30 cellular contexts compared by ENCODE assay signal in genomic region chr3:127337001-127337400, GRCh38. TPM values are rescaled to one million over a fixed set of nuclear protein-coding genes. Genes with fewer than 3 reads are reported as not detected.
A peak's percentile ranks its signal among the peaks of the same experiment; 100 is the strongest.
DNase-seq lines count a peak whose midpoint lies in the region; ATAC-seq and TF ChIP-seq lines count a peak whose summit lies in the region.
"Had no signal": no experiment of that assay in that cellular context is flagged by ENCODE, and none has a peak within 500 bp of the region (broad histone marks: within the 10 kb centered on the region; RNA-seq: fewer than 3 reads in every experiment).

No MANE protein-coding gene starts in this region.

- no peak overlapping the region for H3K9ac ChIP-seq in neuronal stem cell (ENCODE audit: low read depth, low read length, poor library complexity)
- H3K9ac ChIP-seq: BLaER1 had no signal

- H3K4me2 ChIP-seq in neuronal stem cell (ENCODE audit: insufficient read depth, low read length, poor library complexity, severe bottlenecking), result no peak overlapping the region
- H3K4me2 ChIP-seq: BLaER1 had no signal

- no peak overlapping the region for H3K27ac Mint-ChIP-seq in mesothelial cell of epicardium
- H3K27ac Mint-ChIP-seq: CD14-positive monocyte; CD4-positive, alpha-beta memory T cell; CD4-positive, CD25-positive, alpha-beta regulatory T cell; CD8-positive, alpha-beta memory T cell had no signal

- DNase-seq in ecto neural progenitor cell (ENCODE audit: low spot score) (peak; percentile 27), esophagus muscularis mucosa (ENCODE audit: extremely low spot score) (peak; percentile 77), neuronal stem cell (ENCODE audit: low spot score) (no peak), vagina (ENCODE audit: extremely low spot score in 2 of 2) (peak; percentile 37 to 56), mesothelial cell of epicardium (ENCODE audit: low spot score in 2 of 2, unreplicated experiment in 2 of 2) (no peak), NCI-H748 (lab: John Stamatoyannopoulos, UW; ENCODE audit: unreplicated experiment) (no peak), Right ventricle myocardium inferior (ENCODE audit: missing footprints) (no peak), NCI-H345 (lab: John Stamatoyannopoulos, UW) (no peak)
- DNase-seq: 8988T; ACHN; BE2C; C1 segment of cervical spinal cord; CD4-positive, alpha-beta memory T cell; CD4-positive, CD25-positive, alpha-beta regulatory T cell; CD8-positive, alpha-beta memory T cell; COR-L47; DMS 273 treated with DMSO at 0.1 percent for 48 hours; DMS153; DMS53; DMS79; DND-41; EL; GDM1 had no signal

- no peak overlapping the region for H3K27ac ChIP-seq in esophagus muscularis mucosa (replicated peaks in 1 of 4)
- H3K27ac ChIP-seq in neuronal stem cell (replicated peaks; ENCODE audit: low read length), result no peak overlapping the region
- H3K27ac ChIP-seq in vagina, result no peak overlapping the region
- H3K27ac ChIP-seq: BLaER1 had no signal

- peaks cover 25% of the 10 kb centered on the region for H3K9me3 Mint-ChIP-seq in mesothelial cell of epicardium

- H3K4me1 ChIP-seq in esophagus muscularis mucosa (peaks cover 0 to 9% (median 3%) of the 10 kb centered on the region in 4 donors), neuronal stem cell (ENCODE audit: control insufficient read depth in 2 of 2, insufficient read depth in 1 of 2, low read depth in 1 of 2, low read length in 2 of 2) (no peaks in the 10 kb centered on the region), vagina (no peaks in the 10 kb centered on the region)
- H3K4me1 ChIP-seq: BE2C, BLaER1 had no signal

- H3K4me3 ChIP-seq in esophagus muscularis mucosa (no peak overlapping the region), neuronal stem cell (ENCODE audit: low read length in 2 of 2) (no peak overlapping the region), vagina (no peak overlapping the region)
- H3K4me3 ChIP-seq: BLaER1, GM12878 had no signal

- TF ChIP-seq POLR2A in esophagus muscularis mucosa (IDR thresholded peaks at IDR 0.05; ENCODE audit: low read depth), result no peak
- TF ChIP-seq POLR2A in vagina (IDR thresholded peaks at IDR 0.05), result no peak

- TF ChIP-seq EP300 in esophagus muscularis mucosa (IDR thresholded peaks at IDR 0.05), result no peak

- intact Hi-C loops in esophagus muscularis mucosa (cut with DNase I) (no loop called here), vagina (cut with DNase I) (no loop called here), Right ventricle myocardium inferior (cut with DNase I) (no loop called here)

- no peak overlapping the region for H2BK15ac ChIP-seq in neuronal stem cell (ENCODE audit: low read length)

- H4K8ac ChIP-seq in neuronal stem cell (ENCODE audit: low read depth, low read length), result no peak overlapping the region

- no peaks in the 10 kb centered on the region for H3K36me3 Mint-ChIP-seq in mesothelial cell of epicardium
- H3K36me3 Mint-ChIP-seq: CD4-positive, CD25-positive, alpha-beta regulatory T cell; CD8-positive, alpha-beta memory T cell had no signal

- H3K23ac ChIP-seq in neuronal stem cell (ENCODE audit: low read depth, low read length, poor library complexity), result no peak overlapping the region

- no peak overlapping the region for H2AK5ac ChIP-seq in neuronal stem cell (ENCODE audit: low read depth, low read length)

- H3K9me3 ChIP-seq in esophagus muscularis mucosa, result peaks cover 0 to 16% (median 13%) of the 10 kb centered on the region in 4 donors
- peaks cover 0 to 2% of the 10 kb centered on the region in 2 donors for H3K9me3 ChIP-seq in neuronal stem cell (replicated peaks in 1 of 2; ENCODE audit: control insufficient read depth in 2 of 2, insufficient read depth in 1 of 2, low read depth in 1 of 2, low read length in 2 of 2)
- H3K9me3 ChIP-seq in vagina, result no peaks in the 10 kb centered on the region
- H3K9me3 ChIP-seq: BE2C had no signal

- no peak overlapping the region for H3K4me3 Mint-ChIP-seq in mesothelial cell of epicardium
- H3K4me3 Mint-ChIP-seq: CD4-positive, alpha-beta memory T cell; CD4-positive, CD25-positive, alpha-beta regulatory T cell; CD8-positive, alpha-beta memory T cell had no signal

- H4K91ac ChIP-seq in neuronal stem cell (ENCODE audit: low read depth, low read length, poor library complexity), result no peak overlapping the region

- no peaks in the 10 kb centered on the region for H3K79me1 ChIP-seq in neuronal stem cell (ENCODE audit: low read depth, low read length)

- peak overlapping the region; percentile 32 for H3K18ac ChIP-seq in neuronal stem cell (ENCODE audit: low read length)

- H3K27me3 ChIP-seq in esophagus muscularis mucosa (peaks cover 0 to 68% (median 21%) of the 10 kb centered on the region in 4 donors), neuronal stem cell (ENCODE audit: control insufficient read depth in 3 of 3, insufficient read depth in 3 of 3, low read depth in 1 of 3, low read length in 3 of 3) (peaks cover 0 to 38% (median 0%) of the 10 kb centered on the region in 3 experiments), vagina (peaks cover 4% of the 10 kb centered on the region)
- H3K27me3 ChIP-seq: BE2C, BLaER1 had no signal

- no peak overlapping the region for H2BK12ac ChIP-seq in neuronal stem cell (ENCODE audit: low read length)

- ATAC-seq in Right ventricle myocardium inferior, result no peak
- ATAC-seq: GM12878 had no signal

- 93% methylated on average over 7 of the region's 7 CpGs for WGBS in esophagus muscularis mucosa
- no CpG with 5 or more reads among the region's 7 CpGs for WGBS in neuronal stem cell (ENCODE audit: extremely low coverage in 2 of 2, insufficient read length in 2 of 2, insufficient replicate concordance in 1 of 2), 2 donors

- no peak overlapping the region for H2AFZ ChIP-seq in neuronal stem cell (ENCODE audit: low read length)

- no peak overlapping the region for H2BK120ac ChIP-seq in neuronal stem cell (ENCODE audit: low read depth, low read length)

- H2BK5ac ChIP-seq in neuronal stem cell (ENCODE audit: low read length), result no peak overlapping the region

- peaks cover 68% of the 10 kb centered on the region for H3K27me3 Mint-ChIP-seq in mesothelial cell of epicardium (ENCODE audit: low read depth)

- no peaks in the 10 kb centered on the region for H3K36me3 ChIP-seq in esophagus muscularis mucosa
- no peaks in the 10 kb centered on the region for H3K36me3 ChIP-seq in neuronal stem cell (replicated peaks in 1 of 2; ENCODE audit: control insufficient read depth in 2 of 2, insufficient read depth in 2 of 2, low read length in 2 of 2)
- no peaks in the 10 kb centered on the region for H3K36me3 ChIP-seq in vagina
- H3K36me3 ChIP-seq: BE2C, BLaER1 had no signal

- TF ChIP-seq CTCF in esophagus muscularis mucosa (IDR thresholded peaks at IDR 0.05) (no peak), vagina (IDR thresholded peaks at IDR 0.05) (no peak), mesothelial cell of epicardium (IDR thresholded peaks at IDR 0.05; ENCODE audit: unreplicated experiment) (no peak)

- H3K4ac ChIP-seq in neuronal stem cell (ENCODE audit: low read length), result no peak overlapping the region

- no peak overlapping the region for H3K14ac ChIP-seq in neuronal stem cell (ENCODE audit: low read length)

- H3K4me1 Mint-ChIP-seq in mesothelial cell of epicardium, result no peaks in the 10 kb centered on the region
- H3K4me1 Mint-ChIP-seq: CD4-positive, alpha-beta memory T cell; CD4-positive, CD25-positive, alpha-beta regulatory T cell; CD8-positive, alpha-beta memory T cell had no signal

RNA-seq across cellular contexts. Expression of gene PRR20G, which starts 49.2 kb away (rescaled TPM):
- total RNA-seq in esophagus muscularis mucosa (not detected), vagina (not detected), mesothelial cell of epicardium (not detected in 3 replicates), Right ventricle myocardium inferior (not detected)
- not detected for polyA plus RNA-seq in neuronal stem cell (2013, experiment 1 of 2)
- polyA plus RNA-seq in neuronal stem cell (2013, experiment 2 of 2), result not detected
- total RNA-seq: A673; CD4-positive, alpha-beta memory T cell; CD4-positive, CD25-positive, alpha-beta regulatory T cell; CD8-positive, alpha-beta memory T cell; Daoy; G401; GM12878 had no signal
- polyA plus RNA-seq: AG04450; CD14-positive monocyte; CD4-positive, alpha-beta memory T cell; CD4-positive, CD25-positive, alpha-beta regulatory T cell; CD8-positive, alpha-beta memory T cell; GM12878 had no signal

Comparison
In these comparisons a context has a peak if more than half of its experiments do, and no peak if none do; other contexts are left out.
1. DNase-seq: peak in ecto neural progenitor cell (single experiment), esophagus muscularis mucosa (single experiment) and vagina (2 of 2); none in neuronal stem cell (single experiment), mesothelial cell of epicardium (0 of 2), NCI-H748 (single experiment), Right ventricle myocardium inferior (single experiment) and NCI-H345 (single experiment).